1 cellular context compared by ENCODE assay signal in genomic region chr4:133152801-133153526, GRCh38.
TF ChIP-seq lines count a peak whose summit lies in the region.

No MANE protein-coding gene starts in this region.

TF ChIP-seq in HepG2, 621 proteins besides CTCF, POLR2A, EP300 and RAD21:
- no peak for TF ChIP-seq MLLT10 (CRISPR knock-in tag; IDR thresholded peaks at IDR 0.05)
- no peak for TF ChIP-seq SP4 (CRISPR knock-in tag; IDR thresholded peaks at IDR 0.05)
- TF ChIP-seq ZFP36L2 (CRISPR knock-in tag; IDR thresholded peaks at IDR 0.05), result no peak
- TF ChIP-seq XRCC5 (optimal IDR thresholded peaks at IDR 0.05; ENCODE audit: low read length), result no peak
- no peak for TF ChIP-seq ZNF367 (CRISPR knock-in tag; IDR thresholded peaks at IDR 0.05; ENCODE audit: borderline replicate concordance)
- no peak for TF ChIP-seq TBP (CRISPR knock-in tag; IDR thresholded peaks at IDR 0.05)
- no peak for TF ChIP-seq EEA1 (CRISPR knock-in tag; IDR thresholded peaks at IDR 0.05; ENCODE audit: borderline replicate concordance)
- TF ChIP-seq FOXC1 (CRISPR knock-in tag; IDR thresholded peaks at IDR 0.05; ENCODE audit: borderline replicate concordance), result no peak
